7 cellular contexts compared by ENCODE assay signal in the genomic region with DNA sequence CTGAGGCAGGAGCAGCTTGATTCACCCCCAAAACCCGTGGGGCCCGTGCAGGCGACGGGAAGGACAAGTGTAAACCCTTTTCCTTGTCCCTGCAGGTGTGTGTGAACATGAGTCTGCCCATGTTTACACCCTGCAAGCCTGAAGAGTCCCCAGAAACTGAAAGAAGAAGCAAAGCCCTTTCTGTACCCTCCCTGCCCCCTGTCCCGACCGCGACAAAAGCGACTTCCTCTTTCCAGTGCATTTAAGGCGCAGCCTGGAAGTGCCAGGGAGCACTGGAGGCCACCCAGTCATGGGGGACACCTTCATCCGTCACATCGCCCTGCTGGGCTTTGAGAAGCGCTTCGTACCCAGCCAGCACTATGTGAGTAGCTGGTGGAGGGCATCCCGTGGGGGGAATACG.
DNase-seq lines count a peak whose midpoint lies in the region; ATAC-seq and TF ChIP-seq lines count a peak whose summit lies in the region.
"Not testable (repeated sequence)": the region's sequence is repeated elsewhere in the genome, so short reads cannot be mapped to it uniquely, and the experiment has no call there.

No MANE protein-coding gene starts in this region.

- not testable (repeated sequence) for TF ChIP-seq CTCF in HCT116 (IDR thresholded peaks at IDR 0.05 in 2 of 3, conservative IDR thresholded peaks at IDR 0.05 in 1 of 3; ENCODE audit: borderline replicate concordance in 1 of 3, insufficient read depth in 1 of 3, low read depth in 2 of 3, low read length in 2 of 3); lower lobe of right lung (IDR thresholded peaks at IDR 0.05)

- not testable (repeated sequence) for H3K27me3 ChIP-seq in HCT116 (ENCODE audit: insufficient read depth, low read length); lower lobe of right lung (ENCODE audit: low read depth)

- CTCF ChIA-PET in HCT116 (lab: Charles Lee) = not testable (repeated sequence)

- H3K27ac Mint-ChIP-seq in activated naive CD8-positive, alpha-beta T cell treated with anti-CD3 and anti-CD28 coated beads, Interleukin-2, amount 50 U/mL, for 24 hours = not testable (repeated sequence)

- not testable (repeated sequence) for H3K4me3 ChIP-seq in HCT116 (replicated peaks in 1 of 2; ENCODE audit: low read depth in 1 of 2, low read length in 2 of 2); lower lobe of right lung

- H3K27ac ChIP-seq in HCT116 (ENCODE audit: low read depth, low read length); lower lobe of right lung: not testable (repeated sequence)

- H3K4me2 ChIP-seq in HCT116 (ENCODE audit: low read length) = not testable (repeated sequence)

- RAD21 ChIA-PET in HCT116 (lab: Charles Lee; ENCODE audit: low non-redundant PET in 1 of 2, low total read pairs in 2 of 2, uncharacterized antibody in 2 of 2, unreplicated experiment in 2 of 2) = not testable (repeated sequence)

- H3K9me3 ChIP-seq in HCT116 (ENCODE audit: control insufficient read depth in 1 of 2, insufficient read depth in 1 of 2, low read depth in 1 of 2, low read length in 2 of 2); lower lobe of right lung: not testable (repeated sequence)

- not testable (repeated sequence) for H3K27me3 Mint-ChIP-seq in activated naive CD8-positive, alpha-beta T cell treated with anti-CD3 and anti-CD28 coated beads, Interleukin-2, amount 50 U/mL, for 24 hours

- H3K9me3 Mint-ChIP-seq in activated naive CD8-positive, alpha-beta T cell treated with anti-CD3 and anti-CD28 coated beads, Interleukin-2, amount 50 U/mL, for 24 hours = not testable (repeated sequence)

- not testable (repeated sequence) for H3K4me1 Mint-ChIP-seq in activated naive CD8-positive, alpha-beta T cell treated with anti-CD3 and anti-CD28 coated beads, Interleukin-2, amount 50 U/mL, for 24 hours

- H3K79me2 ChIP-seq in HCT116 (ENCODE audit: insufficient read depth, low read length) = not testable (repeated sequence)

- POLR2A ChIA-PET in HCT116 (lab: Charles Lee) = not testable (repeated sequence)

- BruUV-seq in HCT116 (replicated peaks; lab: Mats Ljungman, UMichigan) = not testable (repeated sequence)

- not testable (repeated sequence) for TF ChIP-seq POLR2A in HCT116 (IDR thresholded peaks at IDR 0.05; ENCODE audit: borderline replicate concordance, extremely low read depth, insufficient read depth, insufficient read length)

- not testable (repeated sequence) for H2AFZ ChIP-seq in HCT116 (ENCODE audit: low read depth, low read length, poor library complexity, severe bottlenecking)

- ATAC-seq in GM18867 (IDR thresholded peaks at IDR 0.05; ENCODE audit: unreplicated experiment) = peak; percentile 82
- peak; percentile 82 for ATAC-seq in GM19463 (IDR thresholded peaks at IDR 0.05; ENCODE audit: unreplicated experiment)
- ATAC-seq in HCT116 = peak; percentile 25; the same call in 1 of the 2 replicates
- peak; percentile 78 for ATAC-seq in HG03025 (IDR thresholded peaks at IDR 0.05; ENCODE audit: low FRiP score, unreplicated experiment)
- ATAC-seq in HG03432 (IDR thresholded peaks at IDR 0.05; ENCODE audit: unreplicated experiment) = peak; percentile 82
- ATAC-seq in activated naive CD8-positive, alpha-beta T cell treated with anti-CD3 and anti-CD28 coated beads, Interleukin-2, amount 50 U/mL, for 24 hours = peak; percentile 40
- ATAC-seq in lower lobe of right lung = peak; percentile 77 to 89

- not testable (repeated sequence) for H3K4me3 Mint-ChIP-seq in activated naive CD8-positive, alpha-beta T cell treated with anti-CD3 and anti-CD28 coated beads, Interleukin-2, amount 50 U/mL, for 24 hours

- H3K9me2 ChIP-seq in HCT116 (ENCODE audit: insufficient read depth) = not testable (repeated sequence)

- intact Hi-C loops in HCT116 (cut with micrococcal nuclease); lower lobe of right lung (cut with DNase I): not testable (repeated sequence)

- H3K36me3 Mint-ChIP-seq in activated naive CD8-positive, alpha-beta T cell treated with anti-CD3 and anti-CD28 coated beads, Interleukin-2, amount 50 U/mL, for 24 hours (ENCODE audit: low read depth) = not testable (repeated sequence)

- not testable (repeated sequence) for H4K20me1 ChIP-seq in HCT116 (ENCODE audit: insufficient read depth)

- not testable (repeated sequence) for H3K4me1 ChIP-seq in HCT116 (ENCODE audit: control insufficient read depth in 1 of 2, insufficient read depth in 2 of 2, low read length in 2 of 2); lower lobe of right lung

- not testable (repeated sequence) for H3K9ac ChIP-seq in HCT116 (ENCODE audit: low read length)

- not testable (repeated sequence) for DNase-seq in HCT116 (ENCODE audit: low read depth, low spot score); activated naive CD8-positive, alpha-beta T cell treated with anti-CD3 and anti-CD28 coated beads, Interleukin-2, amount 50 U/mL, for 24 hours; lower lobe of right lung

- TF ChIP-seq RAD21 in HCT116 (IDR thresholded peaks at IDR 0.05; ENCODE audit: low read depth) = not testable (repeated sequence)

- H3K36me3 ChIP-seq in HCT116 (ENCODE audit: control insufficient read depth in 1 of 2, insufficient read depth in 2 of 2, low read length in 2 of 2); lower lobe of right lung: not testable (repeated sequence)

Comparison
In these comparisons a context has a peak if more than half of its experiments do, and no peak if none do; other contexts are left out.
1. ATAC-seq: peak in every context shown above with its lines; median percentile 83 in lower lobe of right lung; 82 in GM18867; 82 in GM19463; 82 in HG03432; 78 in HG03025; 40 in activated naive CD8-positive, alpha-beta T cell treated with anti-CD3 and anti-CD28 coated beads, Interleukin-2, amount 50 U/mL, for 24 hours; 25 in HCT116.